1 cellular context compared by ENCODE assay signal in the genomic region with DNA sequence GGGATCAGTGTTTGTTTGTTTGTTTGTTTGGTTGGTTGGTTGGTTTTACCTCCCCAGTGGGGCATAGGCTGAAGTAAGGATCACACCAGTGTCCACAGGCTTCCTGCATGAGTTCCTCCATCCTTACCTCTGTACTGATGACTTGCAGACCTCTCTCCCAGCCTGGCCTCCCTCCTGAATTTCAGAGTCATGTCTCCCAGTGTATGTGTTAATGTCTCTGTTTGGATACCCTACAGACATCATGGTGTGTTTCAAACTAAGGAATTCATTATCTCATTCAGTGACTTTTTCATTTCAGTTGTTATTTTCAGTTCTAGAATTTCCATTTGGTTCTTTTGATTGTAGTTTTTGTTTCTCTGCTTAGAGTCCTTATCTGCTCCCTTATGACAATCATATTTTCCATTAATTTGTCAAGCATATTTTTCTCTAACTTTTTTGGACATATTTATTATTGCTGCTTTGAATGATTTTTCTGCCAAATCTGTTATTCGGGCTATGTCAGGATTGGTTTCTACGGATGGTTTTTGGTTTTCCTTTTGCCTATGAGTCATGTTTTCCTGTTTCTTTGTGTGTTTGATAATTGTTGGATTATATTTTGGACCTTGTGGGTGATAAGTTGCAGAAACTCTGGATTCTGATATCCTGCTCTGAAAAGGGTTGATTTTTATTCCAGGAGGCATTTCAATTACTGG.
TF ChIP-seq lines count a peak whose summit lies in the region.

No MANE protein-coding gene starts in this region.

TF ChIP-seq in IMR-90, 13 proteins besides CTCF, POLR2A, EP300 and RAD21 (continued from another document):
- TF ChIP-seq, protein P1, sequence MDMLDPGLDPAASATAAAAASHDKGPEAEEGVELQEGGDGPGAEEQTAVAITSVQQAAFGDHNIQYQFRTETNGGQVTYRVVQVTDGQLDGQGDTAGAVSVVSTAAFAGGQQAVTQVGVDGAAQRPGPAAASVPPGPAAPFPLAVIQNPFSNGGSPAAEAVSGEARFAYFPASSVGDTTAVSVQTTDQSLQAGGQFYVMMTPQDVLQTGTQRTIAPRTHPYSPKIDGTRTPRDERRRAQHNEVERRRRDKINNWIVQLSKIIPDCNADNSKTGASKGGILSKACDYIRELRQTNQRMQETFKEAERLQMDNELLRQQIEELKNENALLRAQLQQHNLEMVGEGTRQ (IDR thresholded peaks at IDR 0.05; ENCODE audit: low read depth, low read length), result no peak
- no peak for TF ChIP-seq RFX5 (IDR thresholded peaks at IDR 0.05; ENCODE audit: low read depth, low read length)
